Comparison of ENCODE assay signal across 11 cellular contexts in genomic region chr1:30700528-30701265, GRCh38. TPM values are rescaled to one million over a fixed set of nuclear protein-coding genes. Genes with fewer than 3 reads are reported as not detected.
A peak's percentile ranks its signal among the peaks of the same experiment; 100 is the strongest.
DNase-seq lines count a peak whose midpoint lies in the region; TF ChIP-seq lines count a peak whose summit lies in the region.
"Had no signal": no experiment of that assay in that cellular context is flagged by ENCODE, and none has a peak within 500 bp of the region (broad histone marks: within the 10 kb centered on the region; RNA-seq: fewer than 3 reads in every experiment).

No MANE protein-coding gene starts in this region.

- intact Hi-C loops in head of caudate nucleus (cut with DNase I) = loop anchor here (10.0 kb wide), 1 partner anchor 906 kb away; no protein-coding TSS in a partner anchor
- intact Hi-C loops in testis (cut with DNase I; ENCODE audit: low total_unique reads) = no loop called here

- TF ChIP-seq POLR2A in testis (IDR thresholded peaks at IDR 0.05) = no peak

- H3K9ac ChIP-seq in SK-N-SH = no peak overlapping the region

- CTCF ChIA-PET in SK-N-SH (lab: Yijun Ruan, JAX) = interaction anchor here (1.7 kb wide), 1 partner anchor 321 kb away, joined by 6 read pairs; no protein-coding TSS in a partner anchor
- CTCF ChIA-PET in activated naive CD4-positive, alpha-beta T cell treated with anti-CD3 and anti-CD28 coated beads, Interleukin-2, amount 10 ng/mL, durations not matched to agents 7 days and 5 days (lab: Charles Lee) = no interaction called here

- no peak for TF ChIP-seq EP300 in SK-N-SH (IDR thresholded peaks at IDR 0.05; ENCODE audit: borderline replicate concordance in 1 of 2, low read depth in 1 of 2, low read length in 1 of 2)

- no peak for TF ChIP-seq CTCF in SK-N-SH (IDR thresholded peaks at IDR 0.05)
- TF ChIP-seq CTCF in testis (IDR thresholded peaks at IDR 0.05) = no peak

- H3K9me3 ChIP-seq in SK-N-SH (no peaks in the 10 kb centered on the region), testis (no peaks in the 10 kb centered on the region)

- no peak overlapping the region for H3K4me3 Mint-ChIP-seq in activated naive CD4-positive, alpha-beta T cell treated with anti-CD3 and anti-CD28 coated beads, Interleukin-2, amount 10 ng/mL, durations not matched to agents 7 days and 5 days

- no peak overlapping the region; the same call in 1 of the 2 replicates for H3K4me2 ChIP-seq in SK-N-SH

- H3K36me3 ChIP-seq in SK-N-SH (replicated peaks in 1 of 2; ENCODE audit: control insufficient read depth in 1 of 2, insufficient read depth in 2 of 2, low read length in 1 of 2) (no peaks in the 10 kb centered on the region), testis (ENCODE audit: low read depth, missing control alignments) (no peaks in the 10 kb centered on the region)

- DNase-seq in H4 (ENCODE audit: low spot score) = peak; percentile 82
- DNase-seq in SK-N-SH = no peak
- peak in 30 of 42 donors; percentile 21 to 83 (median 58) for DNase-seq in head of caudate nucleus
- DNase-seq in testis = peak; percentile 47
- no peak for DNase-seq in NCI-H2029 treated with DMSO at 0.1 percent for 48 hours (lab: John Stamatoyannopoulos, UW)
- no peak for DNase-seq in NCI-H1105 treated with DMSO at 0.1 percent for 48 hours (lab: John Stamatoyannopoulos, UW)
- DNase-seq in activated naive CD4-positive, alpha-beta T cell treated with anti-CD3 and anti-CD28 coated beads, Interleukin-2, amount 10 ng/mL, durations not matched to agents 7 days and 5 days = no peak
- DNase-seq: activated effector memory CD4-positive, alpha-beta T cell treated with Interleukin-2 at 50 U/mL for 16 hours; effector memory CD4-positive, alpha-beta T cell had no signal

- no peaks in the 10 kb centered on the region for H3K36me3 Mint-ChIP-seq in activated naive CD4-positive, alpha-beta T cell treated with anti-CD3 and anti-CD28 coated beads, Interleukin-2, amount 10 ng/mL, durations not matched to agents 7 days and 5 days

- no peaks in the 10 kb centered on the region for H3K4me1 Mint-ChIP-seq in activated naive CD4-positive, alpha-beta T cell treated with anti-CD3 and anti-CD28 coated beads, Interleukin-2, amount 10 ng/mL, durations not matched to agents 7 days and 5 days

- H3K9me3 Mint-ChIP-seq in activated naive CD4-positive, alpha-beta T cell treated with anti-CD3 and anti-CD28 coated beads, Interleukin-2, amount 10 ng/mL, durations not matched to agents 7 days and 5 days = no peaks in the 10 kb centered on the region

- H3F3A ChIP-seq in SK-N-SH (replicated peaks; ENCODE audit: insufficient read depth) = no peaks in the 10 kb centered on the region

- H3K4me3 ChIP-seq in SK-N-SH (ENCODE audit: low read depth in 2 of 2, low read length in 1 of 2) (no peak overlapping the region), testis (no peak overlapping the region)

- no peaks in the 10 kb centered on the region for H4K20me1 ChIP-seq in SK-N-SH (ENCODE audit: insufficient read depth)

- POLR2A ChIA-PET in SK-N-SH (lab: Yijun Ruan, JAX) = no interaction called here

- no peaks in the 10 kb centered on the region for H3K9me2 ChIP-seq in SK-N-SH

- no peaks in the 10 kb centered on the region for H3K27me3 ChIP-seq in SK-N-SH (ENCODE audit: insufficient read depth)
- H3K27me3 ChIP-seq in testis = no peaks in the 10 kb centered on the region

- TF ChIP-seq RAD21 in SK-N-SH (IDR thresholded peaks at IDR 0.05; ENCODE audit: low read length) = no peak

- WGBS in SK-N-SH (ENCODE audit: low lambda C conversion rate) = 52% methylated on average over 5 of the region's 7 CpGs
- 68 to 83% methylated on average over 6 to 7 of the region's 7 CpGs for WGBS in testis, 2 donors

- no peaks in the 10 kb centered on the region for H3K79me2 ChIP-seq in SK-N-SH (ENCODE audit: insufficient read depth)

- H3K27ac Mint-ChIP-seq in activated naive CD4-positive, alpha-beta T cell treated with anti-CD3 and anti-CD28 coated beads, Interleukin-2, amount 10 ng/mL, durations not matched to agents 7 days and 5 days = no peak overlapping the region

- H3K27ac ChIP-seq in SK-N-SH (ENCODE audit: low read depth in 2 of 2, low read length in 1 of 2) (no peak overlapping the region; a peak in 1 of 4 replicates), testis (no peak overlapping the region)
- H3K27ac ChIP-seq: VCaP had no signal

- H3K4me1 ChIP-seq in SK-N-SH (ENCODE audit: control insufficient read depth in 1 of 2, insufficient read depth in 2 of 2, low read depth in 1 of 2, low read length in 1 of 2) (peaks cover 6 to 18% of the 10 kb centered on the region in 2 experiments; a peak in 2 of 4 replicates), testis (peaks cover 6% of the 10 kb centered on the region)

- H3K27me3 Mint-ChIP-seq in activated naive CD4-positive, alpha-beta T cell treated with anti-CD3 and anti-CD28 coated beads, Interleukin-2, amount 10 ng/mL, durations not matched to agents 7 days and 5 days = peaks cover 7% of the 10 kb centered on the region

- H2AFZ ChIP-seq in SK-N-SH (ENCODE audit: low read depth) = no peak overlapping the region; the same call in 1 of the 2 replicates

TF ChIP-seq in SK-N-SH, 30 proteins besides CTCF, POLR2A, EP300 and RAD21:
- no peak for TF ChIP-seq USF2 (IDR thresholded peaks at IDR 0.05; ENCODE audit: borderline replicate concordance, low read depth, low read length)
- TF ChIP-seq NFIC (IDR thresholded peaks at IDR 0.05; ENCODE audit: borderline replicate concordance) = peak; percentile 73
- TF ChIP-seq TCF12 (IDR thresholded peaks at IDR 0.05) = peak; percentile 25; the same call in 1 of the 2 replicates
- no peak for TF ChIP-seq TEAD4 (IDR thresholded peaks at IDR 0.05; ENCODE audit: borderline replicate concordance, insufficient read depth)
- peak; percentile 73; the same call in 1 of the 2 replicates for TF ChIP-seq USF1 (IDR thresholded peaks at IDR 0.05; ENCODE audit: borderline replicate concordance, low read depth)
- TF ChIP-seq FOSL2 (IDR thresholded peaks at IDR 0.05; ENCODE audit: borderline replicate concordance, low read depth) = peak; percentile 31; the same call in 1 of the 2 replicates
- peak; percentile 60; the same call in 1 of the 2 replicates for TF ChIP-seq MAX (IDR thresholded peaks at IDR 0.05; ENCODE audit: low read depth)
- TF ChIP-seq FOXJ3 (CRISPR knock-in tag; IDR thresholded peaks at IDR 0.05) = no peak
- no peak for TF ChIP-seq CHD2 (IDR thresholded peaks at IDR 0.05; ENCODE audit: low read length, partially characterized antibody)
TF ChIP-seq in SK-N-SH: peak in this region for 5.

RNA-seq across cellular contexts. Expression of gene MATN1, which starts 22.7 kb away (rescaled TPM):
- 0.06 and 0.51 TPM in 2 replicates for total RNA-seq in H4 (2014; rRNA removed; shearing (Covaris generic))
- polyA plus RNA-seq in SK-N-SH (2012; rRNA removed) (0.15 and 0.23 TPM in 2 replicates), testis (ENCODE audit: insufficient read depth, low read depth, low replicate concordance) (0.32 TPM)
- polyA plus RNA-seq in SK-N-SH (2012; cell fraction: cytosol; rRNA removed) = 0.05 and 0.09 TPM in 2 replicates
- polyA plus RNA-seq in SK-N-SH (2012; cell fraction: nucleus; rRNA removed) = 1.3 and 1.4 TPM in 2 replicates
- under 1 TPM; 0.55 to 0.62 TPM for total RNA-seq in testis
- total RNA-seq: right cardiac atrium had no signal

RNA-seq across cellular contexts. Expression of gene LAPTM5, which starts 56.9 kb away (rescaled TPM):
- 0.10 TPM in 1 of 2 replicates, not detected in the other for total RNA-seq in H4 (2014; rRNA removed; shearing (Covaris generic))
- polyA plus RNA-seq in SK-N-SH (2012; rRNA removed) = 1.0 and 1.1 TPM in 2 replicates
- 0.85 and 0.89 TPM in 2 replicates for polyA plus RNA-seq in SK-N-SH (2012; cell fraction: cytosol; rRNA removed)
- 0.30 and 0.38 TPM in 2 replicates for polyA plus RNA-seq in SK-N-SH (2012; cell fraction: nucleus; rRNA removed)
- 10 to 100 TPM in 1 of 2 donors, 1 to 10 TPM in 1; 2.0 to 16.3 TPM for total RNA-seq in testis
- 46.9 TPM for polyA plus RNA-seq in testis (ENCODE audit: insufficient read depth, low read depth, low replicate concordance)

Comparison
In these comparisons a context has a peak if more than half of its experiments do, and no peak if none do; other contexts are left out.
1. DNase-seq: peak in H4 (single experiment), head of caudate nucleus (30 of 42) and testis (single experiment); none in SK-N-SH (single experiment), NCI-H2029 treated with DMSO at 0.1 percent for 48 hours (single experiment), NCI-H1105 treated with DMSO at 0.1 percent for 48 hours (single experiment) and activated naive CD4-positive, alpha-beta T cell treated with anti-CD3 and anti-CD28 coated beads, Interleukin-2, amount 10 ng/mL, durations not matched to agents 7 days and 5 days (single experiment).